Comparison of ENCODE assay signal across 15 cellular contexts in the genomic region with DNA sequence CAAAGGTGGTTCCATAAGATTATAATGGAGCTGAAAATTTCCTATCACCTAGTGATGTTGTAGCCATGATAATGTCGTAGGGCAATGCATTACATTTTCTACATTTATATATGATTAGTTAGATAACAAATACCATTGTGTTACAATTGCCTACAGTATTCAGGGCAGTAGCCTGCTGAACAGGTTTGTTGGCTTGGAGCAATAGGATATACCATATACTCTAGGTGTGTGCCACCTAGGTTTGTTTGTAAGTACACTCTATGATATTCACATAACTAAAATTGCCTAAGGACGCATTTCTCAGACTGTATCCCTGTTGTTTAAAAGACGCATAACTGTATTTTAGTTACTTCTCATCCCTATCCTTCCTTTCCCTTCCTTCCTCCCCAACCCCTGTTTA.
"Had no signal": no experiment of that assay in that cellular context is flagged by ENCODE, and none has a peak within 500 bp of the region (broad histone marks: within the 10 kb centered on the region; RNA-seq: fewer than 3 reads in every experiment).

No MANE protein-coding gene starts in this region.

- H3K27ac ChIP-seq: colonic mucosa, pancreas, thoracic aorta had no signal

- H3K9me3 ChIP-seq: colonic mucosa, pancreas, thoracic aorta, vagina had no signal

- H3K27ac Mint-ChIP-seq: activated CD8-positive, alpha-beta memory T cell treated with anti-CD3 and anti-CD28 coated beads, Interleukin-2, amount 10 ng/mL, durations not matched to agents 7 days and 5 days; activated naive CD8-positive, alpha-beta T cell treated with anti-CD3 and anti-CD28 coated beads for 36 hours; activated T-cell treated with anti-CD3 and anti-CD28 coated beads, Interleukin-2, amount 50 U/mL, for 24 hours; T-helper 2 cell treated with Interferon-gamma antibody and Interleukin-4, amounts not matched to agents 5 μg/mL and 100 μg/mL, for 36 hours had no signal

- H3K27me3 Mint-ChIP-seq: activated CD8-positive, alpha-beta memory T cell treated with anti-CD3 and anti-CD28 coated beads, Interleukin-2, amount 10 ng/mL, durations not matched to agents 7 days and 5 days; activated naive CD8-positive, alpha-beta T cell treated with anti-CD3 and anti-CD28 coated beads for 36 hours; activated T-cell treated with anti-CD3 and anti-CD28 coated beads, Interleukin-2, amount 50 U/mL, for 24 hours had no signal

- H3K9me3 Mint-ChIP-seq: activated naive CD8-positive, alpha-beta T cell treated with anti-CD3 and anti-CD28 coated beads for 36 hours; activated T-cell treated with anti-CD3 and anti-CD28 coated beads, Interleukin-2, amount 50 U/mL, for 24 hours; T-helper 2 cell treated with Interferon-gamma antibody and Interleukin-4, amounts not matched to agents 5 μg/mL and 100 μg/mL, for 36 hours had no signal

- H3K27me3 ChIP-seq: colonic mucosa, pancreas, vagina had no signal

- H3K36me3 Mint-ChIP-seq: activated CD8-positive, alpha-beta memory T cell treated with anti-CD3 and anti-CD28 coated beads, Interleukin-2, amount 10 ng/mL, durations not matched to agents 7 days and 5 days; activated naive CD8-positive, alpha-beta T cell treated with anti-CD3 and anti-CD28 coated beads for 36 hours had no signal

- H3K36me3 ChIP-seq: colonic mucosa, pancreas, thoracic aorta, vagina had no signal

- DNase-seq: activated CD4-positive, alpha-beta T cell treated with anti-CD3 and anti-CD28 coated beads for 1 hour; activated CD4-positive, alpha-beta T cell treated with anti-CD3 and anti-CD28 coated beads, Interleukin-2, amount 50 U/mL, for 48 hours; activated CD8-positive, alpha-beta memory T cell treated with anti-CD3 and anti-CD28 coated beads, Interleukin-2, amount 10 ng/mL, durations not matched to agents 7 days and 5 days; activated effector memory CD4-positive, alpha-beta T cell treated with anti-CD3 and anti-CD28 coated beads, Interleukin-2, amount 50 U/mL, for 16 hours; activated naive CD8-positive, alpha-beta T cell treated with anti-CD3 and anti-CD28 coated beads for 36 hours; activated T-cell treated with anti-CD3 and anti-CD28 coated beads, Interleukin-2, amount 50 U/mL, for 24 hours; colonic mucosa; effector CD8-positive, alpha-beta T cell; kidney; pancreas; stimulated activated CD4-positive, alpha-beta T cell treated with anti-CD3 and anti-CD28 coated beads, Interleukin-2, amount 100 ng/mL, for 48 hours; stimulated activated naive CD8-positive, alpha-beta T cell treated with anti-CD3 and anti-CD28 coated beads, Interleukin-15, Interleukin-2, amounts not matched to agents 100 U/mL and 50 U/mL, for 24 hours had no signal

- H3K4me3 Mint-ChIP-seq: activated CD8-positive, alpha-beta memory T cell treated with anti-CD3 and anti-CD28 coated beads, Interleukin-2, amount 10 ng/mL, durations not matched to agents 7 days and 5 days; activated naive CD8-positive, alpha-beta T cell treated with anti-CD3 and anti-CD28 coated beads for 36 hours; activated T-cell treated with anti-CD3 and anti-CD28 coated beads, Interleukin-2, amount 50 U/mL, for 24 hours had no signal
